25 cellular contexts compared by ENCODE assay signal in the genomic region with DNA sequence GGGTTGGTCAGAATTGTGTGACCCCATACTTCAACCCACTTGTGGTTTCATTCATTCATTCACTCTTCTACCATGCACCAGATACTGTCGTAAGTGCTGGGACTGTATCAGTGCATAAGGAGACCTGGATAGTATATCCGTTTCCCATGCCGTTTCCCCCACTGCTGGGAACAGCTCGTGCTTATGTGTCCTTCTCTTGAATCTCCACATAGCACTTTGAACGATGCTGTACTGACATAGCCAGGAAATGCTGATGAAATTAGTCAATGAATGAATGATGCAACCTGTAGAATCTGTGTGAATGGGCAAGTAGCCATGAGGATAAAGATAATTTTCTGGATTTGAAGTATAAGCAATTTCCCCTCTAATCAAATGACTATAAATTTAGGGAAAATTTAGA.
DNase-seq lines count a peak whose midpoint lies in the region; ATAC-seq and TF ChIP-seq lines count a peak whose summit lies in the region.
"Had no signal": no experiment of that assay in that cellular context is flagged by ENCODE, and none has a peak within 500 bp of the region (broad histone marks: within the 10 kb centered on the region; RNA-seq: fewer than 3 reads in every experiment).

No MANE protein-coding gene starts in this region.

- peak; percentile 7 for DNase-seq in AG09309 (ENCODE audit: low read depth)
- peak; percentile 26 for DNase-seq in HS-5 (ENCODE audit: low read depth)
- peak; percentile 33 for DNase-seq in brain microvascular endothelial cell
- DNase-seq in foreskin keratinocyte, result peak; percentile 7 to 33
- DNase-seq in nucleus accumbens (lab: John Stamatoyannopoulos, UW), result no peak
- no peak for DNase-seq in retina
- DNase-seq: activated CD4-positive, alpha-beta memory T cell treated with anti-CD3 and anti-CD28 coated beads, Interleukin-2, amount 10 ng/mL, durations not matched to agents 7 days and 5 days; activated CD4-positive, CD25-positive, alpha-beta regulatory T cell treated with anti-CD3 and anti-CD28 coated beads, Interleukin-2, amount 50 U/mL, for 72 hours; anterior cingulate cortex; CD4-positive, alpha-beta memory T cell; central memory CD4-positive, alpha-beta T cell; heart left ventricle; left cardiac atrium; NCI-H1436 treated with DMSO at 0.1 percent for 48 hours; NCI-H510A; sigmoid colon; stimulated activated naive CD8-positive, alpha-beta T cell treated with anti-CD3 and anti-CD28 coated beads, Interleukin-15, Interleukin-2, amounts not matched to agents 100 U/mL and 50 U/mL, for 24 hours; T-helper 2 cell had no signal

- no peak for TF ChIP-seq CTCF in AG09309 (IDR thresholded peaks at IDR 0.05; ENCODE audit: control insufficient read depth, insufficient read depth, low read depth, low read length, missing control alignments)
- no peak for TF ChIP-seq CTCF in brain microvascular endothelial cell (IDR thresholded peaks at IDR 0.05; ENCODE audit: low read depth, low read length, missing control alignments)
- no peak for TF ChIP-seq CTCF in foreskin keratinocyte (conservative IDR thresholded peaks at IDR 0.05)

- no peak overlapping the region for H3K27ac ChIP-seq in brain microvascular endothelial cell
- no peak overlapping the region for H3K27ac ChIP-seq in foreskin keratinocyte
- H3K27ac ChIP-seq: heart left ventricle, neural progenitor cell, sigmoid colon, thoracic aorta had no signal

- H3K4me3 ChIP-seq in AG09309 (ENCODE audit: control insufficient read depth, low read depth, low read length) (no peak overlapping the region), brain microvascular endothelial cell (ENCODE audit: low read depth, low read length) (no peak overlapping the region)
- H3K4me3 ChIP-seq: heart left ventricle, neural progenitor cell, sigmoid colon, thoracic aorta had no signal

- H3K4me1 ChIP-seq in foreskin keratinocyte, result no peaks in the 10 kb centered on the region
- H3K4me1 ChIP-seq: neural progenitor cell had no signal

- ATAC-seq in foreskin keratinocyte (no peak), GM18867 (IDR thresholded peaks at IDR 0.05; ENCODE audit: unreplicated experiment) (no peak), GM18861 (IDR thresholded peaks at IDR 0.05; ENCODE audit: unreplicated experiment) (no peak)
- ATAC-seq: activated naive CD4-positive, alpha-beta T cell treated with anti-CD3 and anti-CD28 coated beads, Interleukin-2, amount 50 U/mL, for 72 hours; HCT116; heart left ventricle; left cardiac atrium; Right ventricle myocardium inferior; stimulated activated naive CD8-positive, alpha-beta T cell treated with anti-CD3 and anti-CD28 coated beads, Interleukin-15, Interleukin-2, amounts not matched to agents 100 U/mL and 50 U/mL, for 24 hours had no signal

- in situ Hi-C loops in brain microvascular endothelial cell (cut with HindIII; ENCODE audit: low pct_ligation_motif_present, low sequenced_read_pairs), result loop anchor here (25.0 kb wide), 1 partner anchor 394 kb away; no protein-coding TSS in a partner anchor

- no peaks in the 10 kb centered on the region for H3K36me3 ChIP-seq in brain microvascular endothelial cell (replicated peaks)
- H3K36me3 ChIP-seq: heart left ventricle, neural progenitor cell, sigmoid colon, thoracic aorta had no signal

- no peaks in the 10 kb centered on the region for H3K27me3 ChIP-seq in brain microvascular endothelial cell (replicated peaks)
- peaks cover 14% of the 10 kb centered on the region for H3K27me3 ChIP-seq in foreskin keratinocyte
- H3K27me3 ChIP-seq: neural progenitor cell, sigmoid colon had no signal

Comparison
In these comparisons a context has a peak if more than half of its experiments do, and no peak if none do; other contexts are left out.
1. DNase-seq: peak in AG09309 (single experiment), HS-5 (single experiment), brain microvascular endothelial cell (single experiment) and foreskin keratinocyte (2 of 2); none in nucleus accumbens (0 of 56) and retina (single experiment).